ENCODE assay signal across 25 cellular contexts in the genomic region with DNA sequence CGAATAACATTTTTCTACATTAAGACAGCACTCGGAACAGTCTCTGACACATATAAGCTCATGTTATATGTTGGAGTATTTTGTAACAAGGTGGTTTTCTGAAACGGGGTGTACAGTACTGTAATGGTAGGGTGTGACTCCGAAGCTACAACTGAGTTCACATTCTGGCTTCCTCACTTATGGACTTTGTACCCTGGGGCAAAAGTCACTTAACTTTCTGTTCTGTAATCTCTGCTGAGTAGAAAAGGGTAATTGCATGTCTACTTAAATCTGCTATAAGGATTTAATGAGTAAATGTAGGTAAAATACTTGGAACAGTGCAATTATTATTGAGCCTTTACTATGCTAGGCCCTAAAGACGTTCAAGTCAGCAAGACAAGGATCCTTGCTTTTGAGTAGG. TPM values are rescaled to one million over a fixed set of nuclear protein-coding genes. Genes with fewer than 3 reads are reported as not detected.
"Had no signal": no experiment of that assay in that cellular context is flagged by ENCODE, and none has a peak within 500 bp of the region (broad histone marks: within the 10 kb centered on the region; RNA-seq: fewer than 3 reads in every experiment).

No MANE protein-coding gene starts in this region.

- DNase-seq: activated CD4-positive, alpha-beta T cell treated with anti-CD3 and anti-CD28 coated beads, Interleukin-2, amount 10 ng/mL, durations not matched to agents 24 days and 14 days; activated CD8-positive, alpha-beta T cell treated with anti-CD3 and anti-CD28 coated beads for 36 hours; activated naive CD4-positive, alpha-beta T cell treated with anti-CD3 and anti-CD28 coated beads for 36 hours; activated T-cell treated with anti-CD3 and anti-CD28 coated beads, Interleukin-2, amount 50 U/mL, for 24 hours; brain microvascular endothelial cell; cortex of kidney; head of caudate nucleus; left ventricle myocardium superior; mesenchymal stem cell; natural killer cell; SK-N-SH; stimulated activated CD4-positive, alpha-beta T cell treated with anti-CD3 and anti-CD28 coated beads, Interleukin-12 subunit alpha, Interleukin-12 subunit beta, amount 100 ng/mL, for 4 hours; stimulated activated CD4-positive, alpha-beta T cell treated with anti-CD3 and anti-CD28 coated beads, Interleukin-1b, Interleukin-23, amount 100 ng/mL, for 48 hours; stimulated activated naive CD4-positive, alpha-beta T cell treated with Interleukin-2 at 50 U/mL for 16 hours; substantia nigra; T-helper 1 cell; T-helper 9 cell had no signal

- H3K36me3 Mint-ChIP-seq: natural killer cell, type B pancreatic cell had no signal

- ATAC-seq: activated CD8-positive, alpha-beta T cell treated with anti-CD3 and anti-CD28 coated beads for 36 hours; left ventricle myocardium superior; natural killer cell; sciatic nerve had no signal

- H3K9me3 ChIP-seq: SK-N-SH had no signal

- H3K27ac ChIP-seq: brain microvascular endothelial cell, parathyroid adenoma had no signal

- H3K4me2 ChIP-seq: SK-N-SH had no signal

- H3K9ac ChIP-seq: parathyroid adenoma, SK-N-SH had no signal

- FAIRE-seq: endometrium, frontal cortex had no signal

- H3K9me3 Mint-ChIP-seq: activated CD4-positive, alpha-beta T cell treated with anti-CD3 and anti-CD28 coated beads, Interleukin-2, amount 10 ng/mL, durations not matched to agents 24 days and 14 days; activated CD8-positive, alpha-beta T cell treated with anti-CD3 and anti-CD28 coated beads for 36 hours; activated naive CD4-positive, alpha-beta T cell treated with anti-CD3 and anti-CD28 coated beads for 36 hours; activated T-cell treated with anti-CD3 and anti-CD28 coated beads, Interleukin-2, amount 50 U/mL, for 24 hours; activated T-helper 2 cell treated with anti-CD3 and anti-CD28 coated beads, Interferon-gamma antibody, Interleukin-2, Interleukin-4, amounts not matched to agents 10 μg/mL and 5 μg/mL and 100 μg/mL, durations not matched to agents 14 hours and 24 hours and 36 hours; central memory CD8-positive, alpha-beta T cell; natural killer cell; type B pancreatic cell had no signal

- H3K36me3 ChIP-seq: brain microvascular endothelial cell had no signal

- H3K27me3 Mint-ChIP-seq: activated CD4-positive, alpha-beta T cell treated with anti-CD3 and anti-CD28 coated beads, Interleukin-2, amount 10 ng/mL, durations not matched to agents 24 days and 14 days; activated CD8-positive, alpha-beta T cell treated with anti-CD3 and anti-CD28 coated beads for 36 hours; activated T-cell treated with anti-CD3 and anti-CD28 coated beads, Interleukin-2, amount 50 U/mL, for 24 hours; central memory CD8-positive, alpha-beta T cell; type B pancreatic cell had no signal

- H3K27me3 ChIP-seq: brain microvascular endothelial cell had no signal

- H3K4me1 ChIP-seq: parathyroid adenoma had no signal

- H2AFZ ChIP-seq: parathyroid adenoma had no signal

- H3K4me3 Mint-ChIP-seq: activated CD4-positive, alpha-beta T cell treated with anti-CD3 and anti-CD28 coated beads, Interleukin-2, amount 10 ng/mL, durations not matched to agents 24 days and 14 days; activated CD8-positive, alpha-beta T cell treated with anti-CD3 and anti-CD28 coated beads for 36 hours; activated naive CD4-positive, alpha-beta T cell treated with anti-CD3 and anti-CD28 coated beads for 36 hours; activated T-cell treated with anti-CD3 and anti-CD28 coated beads, Interleukin-2, amount 50 U/mL, for 24 hours; central memory CD8-positive, alpha-beta T cell; natural killer cell; type B pancreatic cell had no signal

- H3K27ac Mint-ChIP-seq: activated CD4-positive, alpha-beta T cell treated with anti-CD3 and anti-CD28 coated beads, Interleukin-2, amount 10 ng/mL, durations not matched to agents 24 days and 14 days; activated CD8-positive, alpha-beta T cell treated with anti-CD3 and anti-CD28 coated beads for 36 hours; activated naive CD4-positive, alpha-beta T cell treated with anti-CD3 and anti-CD28 coated beads for 36 hours; activated T-cell treated with anti-CD3 and anti-CD28 coated beads, Interleukin-2, amount 50 U/mL, for 24 hours; activated T-helper 2 cell treated with anti-CD3 and anti-CD28 coated beads, Interferon-gamma antibody, Interleukin-2, Interleukin-4, amounts not matched to agents 10 μg/mL and 5 μg/mL and 100 μg/mL, durations not matched to agents 14 hours and 24 hours and 36 hours; natural killer cell; type B pancreatic cell had no signal

RNA-seq across cellular contexts. Expression of gene ZC2HC1B, which starts 25.9 kb away (rescaled TPM):
- total RNA-seq: activated CD4-positive, alpha-beta T cell treated with anti-CD3 and anti-CD28 coated beads, Interleukin-2, amount 10 ng/mL, durations not matched to agents 24 days and 14 days; activated CD8-positive, alpha-beta T cell treated with anti-CD3 and anti-CD28 coated beads for 36 hours; activated naive CD4-positive, alpha-beta T cell treated with anti-CD3 and anti-CD28 coated beads for 36 hours; activated T-helper 2 cell treated with anti-CD3 and anti-CD28 coated beads, Interferon-gamma antibody, Interleukin-2, Interleukin-4, amounts not matched to agents 10 μg/mL and 5 μg/mL and 100 μg/mL, durations not matched to agents 14 hours and 24 hours and 36 hours; frontal cortex; kidney epithelial cell; left ventricle myocardium superior; natural killer cell; sciatic nerve had no signal
- polyA plus RNA-seq: SK-N-SH had no signal
